25 cellular contexts compared by ENCODE assay signal in the genomic region with DNA sequence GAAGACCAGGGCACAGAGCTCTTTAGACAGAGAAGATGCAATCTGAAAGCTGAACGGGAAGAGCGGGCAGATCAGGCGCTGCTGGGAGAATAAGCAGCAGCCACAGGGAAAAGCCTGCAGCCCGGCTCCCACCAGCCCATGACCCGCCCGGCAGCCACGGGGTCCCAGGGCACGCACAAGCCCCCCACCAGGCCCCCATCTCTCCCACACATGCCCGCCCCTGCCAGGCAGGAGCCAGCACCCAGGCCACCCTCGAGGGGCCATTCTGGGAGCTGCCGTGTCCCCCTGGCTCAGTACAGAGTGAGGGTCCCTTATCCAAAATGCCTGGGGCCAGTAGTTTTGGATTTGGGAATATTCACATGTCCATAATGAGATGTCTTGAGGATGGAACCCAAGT. TPM values are rescaled to one million over a fixed set of nuclear protein-coding genes. Genes with fewer than 3 reads are reported as not detected.
DNase-seq lines count a peak whose midpoint lies in the region; ATAC-seq, FAIRE-seq and TF ChIP-seq lines count a peak whose summit lies in the region.
"Had no signal": no experiment of that assay in that cellular context is flagged by ENCODE, and none has a peak within 500 bp of the region (broad histone marks: within the 10 kb centered on the region; RNA-seq: fewer than 3 reads in every experiment).

No MANE protein-coding gene starts in this region.

- POLR2A ChIA-PET in HepG2 (lab: Yijun Ruan, JAX) = interaction anchor here (0.8 to 2.7 kb wide), 15 partner anchors 8 to 586 kb away, joined by 3 to 65 read pairs (median 4); partner anchors contain the start of genes POFUT2 and SLX9

- peaks cover 5 to 19% (median 10%) of the 10 kb centered on the region in 7 donors for H3K9me3 Mint-ChIP-seq in CD14-positive monocyte
- peaks cover 12% of the 10 kb centered on the region for H3K9me3 Mint-ChIP-seq in chondrocyte (ENCODE audit: low read depth)

- H3K4me1 ChIP-seq in HepG2 (ENCODE audit: insufficient read depth, low read length) = peaks cover 54% of the 10 kb centered on the region
- no peaks in the 10 kb centered on the region for H3K4me1 ChIP-seq in sigmoid colon
- H3K4me1 ChIP-seq: prostate gland had no signal

- in situ Hi-C loops in HepG2 (cut with HindIII; ENCODE audit: extremely low pct_ligation_motif_present, low pct_unique_long_range_greater_than_20kb) = no loop called here

- H3K4me3 ChIP-seq in HepG2 (replicated peaks in 1 of 3; ENCODE audit: insufficient read depth in 1 of 3, low read depth in 2 of 3, low read length in 3 of 3) = no peak overlapping the region
- no peak overlapping the region for H3K4me3 ChIP-seq in sigmoid colon
- H3K4me3 ChIP-seq: coronary artery, MG63, prostate gland, smooth muscle cell, upper lobe of left lung had no signal

- H2AFZ ChIP-seq in HepG2 (ENCODE audit: low read length) = no peak overlapping the region

- H3K79me2 ChIP-seq in HepG2 (ENCODE audit: insufficient read depth, low read length) = peaks cover 4% of the 10 kb centered on the region

- TF ChIP-seq POLR2A in HepG2 (IDR thresholded peaks at IDR 0.05; ENCODE audit: insufficient read depth in 1 of 2, low read depth in 2 of 2, low read length in 2 of 2) (no peak), sigmoid colon (IDR thresholded peaks at IDR 0.05) (no peak)

- H3K9ac ChIP-seq in HepG2 (ENCODE audit: insufficient read depth, low read depth, low read length) = peak overlapping the region; percentile 60

- intact Hi-C loops in CD14-positive monocyte (cut with micrococcal nuclease) (no loop called here), HepG2 (cut with micrococcal nuclease; ENCODE audit: unreplicated experiment) (no loop called here), sigmoid colon (cut with DNase I) (no loop called here)

- H3K27me3 ChIP-seq in HepG2 (ENCODE audit: control insufficient read depth in 1 of 2, insufficient read depth in 2 of 2, low read length in 2 of 2) (no peaks in the 10 kb centered on the region), sigmoid colon (no peaks in the 10 kb centered on the region)
- H3K27me3 ChIP-seq: MG63, upper lobe of left lung had no signal

- no peak for FAIRE-seq in HepG2 (lab: Jason Lieb, UNC)
- FAIRE-seq: TTC549 had no signal

- H3K4me1 Mint-ChIP-seq in CD14-positive monocyte (no peaks in the 10 kb centered on the region), chondrocyte (ENCODE audit: low read depth) (no peaks in the 10 kb centered on the region)
- H3K4me1 Mint-ChIP-seq: activated CD4-positive, alpha-beta T cell treated with anti-CD3 and anti-CD28 coated beads for 36 hours; stimulated activated naive CD8-positive, alpha-beta T cell treated with anti-CD3 and anti-CD28 coated beads, Interleukin-15, amount 100 ng/mL, for 72 hours had no signal

- TF ChIP-seq EP300 in HepG2 (IDR thresholded peaks at IDR 0.05; ENCODE audit: low read depth in 2 of 2, low read length in 2 of 2) (no peak), HepG2 (CRISPR knock-in tag; IDR thresholded peaks at IDR 0.05; ENCODE audit: borderline replicate concordance) (no peak), sigmoid colon (IDR thresholded peaks at IDR 0.05) (no peak)

- H3K4me2 ChIP-seq in HepG2 (ENCODE audit: low read depth, low read length) = peak overlapping the region; percentile 49
- H3K4me2 ChIP-seq: smooth muscle cell had no signal

- no peaks in the 10 kb centered on the region for H4K20me1 ChIP-seq in HepG2 (ENCODE audit: insufficient read depth, low read length)

- no peak for TF ChIP-seq CTCF in CD14-positive monocyte (IDR thresholded peaks at IDR 0.05)
- TF ChIP-seq CTCF in chondrocyte (IDR thresholded peaks at IDR 0.05) = no peak
- TF ChIP-seq CTCF in HepG2 (CRISPR knock-in tag; IDR thresholded peaks at IDR 0.05) = no peak
- no peak for TF ChIP-seq CTCF in sigmoid colon (IDR thresholded peaks at IDR 0.05)

- ATAC-seq in HepG2 = no peak
- ATAC-seq: activated CD4-positive, alpha-beta T cell treated with anti-CD3 and anti-CD28 coated beads for 36 hours; HCT116; stimulated activated naive CD8-positive, alpha-beta T cell treated with anti-CD3 and anti-CD28 coated beads, Interleukin-15, amount 100 ng/mL, for 72 hours had no signal

- H3K36me3 ChIP-seq in HepG2 (replicated peaks in 1 of 2; ENCODE audit: control insufficient read depth in 1 of 2, insufficient read depth in 2 of 2, low read length in 2 of 2) (peaks cover 12 to 36% of the 10 kb centered on the region in 2 experiments), sigmoid colon (peaks cover 0 to 8% (median 0%) of the 10 kb centered on the region in 4 donors)
- H3K36me3 ChIP-seq: prostate gland had no signal

- H3K36me3 Mint-ChIP-seq in CD14-positive monocyte = peaks cover 59 to 60% of the 10 kb centered on the region in 2 donors
- peaks cover 5% of the 10 kb centered on the region for H3K36me3 Mint-ChIP-seq in chondrocyte (ENCODE audit: low read depth)

- no TSS peak for BruUV-seq in HepG2 (replicated peaks; lab: Mats Ljungman, UMichigan)

- no peak for TF ChIP-seq RAD21 in HepG2 (CRISPR knock-in tag; IDR thresholded peaks at IDR 0.05)

- H3K27ac Mint-ChIP-seq in CD14-positive monocyte = peak overlapping the region in 1 of 7 donors; percentile 28
- H3K27ac Mint-ChIP-seq in chondrocyte (ENCODE audit: unreplicated experiment) = no peak overlapping the region
- H3K27ac Mint-ChIP-seq: activated CD4-positive, alpha-beta T cell treated with anti-CD3 and anti-CD28 coated beads for 36 hours; activated T-helper 2 cell treated with anti-CD3 and anti-CD28 coated beads, Interferon-gamma antibody, Interleukin-2, Interleukin-4, amounts not matched to agents 10 μg/mL and 5 μg/mL and 100 μg/mL, durations not matched to agents 14 hours and 24 hours and 36 hours; stimulated activated naive CD8-positive, alpha-beta T cell treated with anti-CD3 and anti-CD28 coated beads, Interleukin-15, amount 100 ng/mL, for 72 hours had no signal

- H3K9me3 ChIP-seq in HepG2 (ENCODE audit: low read length) (peaks cover 9% of the 10 kb centered on the region), sigmoid colon (peaks cover 0 to 7% (median 2%) of the 10 kb centered on the region in 4 donors)
- H3K9me3 ChIP-seq: prostate gland had no signal

- H3K4me3 Mint-ChIP-seq in CD14-positive monocyte (no peak overlapping the region), chondrocyte (ENCODE audit: unreplicated experiment) (no peak overlapping the region)
- H3K4me3 Mint-ChIP-seq: activated CD4-positive, alpha-beta T cell treated with anti-CD3 and anti-CD28 coated beads for 36 hours; mesothelial cell of epicardium; stimulated activated naive CD8-positive, alpha-beta T cell treated with anti-CD3 and anti-CD28 coated beads, Interleukin-15, amount 100 ng/mL, for 72 hours had no signal

- DNase-seq in CD14-positive monocyte (ENCODE audit: low spot score) (peak; percentile 26), chondrocyte (ENCODE audit: low spot score) (peak; percentile 71), HepG2 (ENCODE audit: low spot score) (no peak), sigmoid colon (peak; percentile 41), mucosa of gallbladder (ENCODE audit: low spot score) (no peak), anterior cingulate cortex (lab: John Stamatoyannopoulos, UW) (no peak), NCI-H2196 (lab: John Stamatoyannopoulos, UW; ENCODE audit: unreplicated experiment) (no peak)
- DNase-seq: DMS 273 treated with DMSO at 0.1 percent for 48 hours; kidney glomerular epithelial cell; MG63; NCI-H1417; NCI-H2081 treated with DMSO at 0.1 percent for 48 hours; NCI-H446 treated with DMSO at 0.1 percent for 48 hours; SHP77 treated with DMSO at 0.1 percent for 48 hours; stimulated activated CD4-positive, alpha-beta T cell treated with anti-CD3 and anti-CD28 coated beads, Interleukin-4, amount 100 ng/mL, for 4 hours; stimulated activated naive CD8-positive, alpha-beta T cell treated with anti-CD3 and anti-CD28 coated beads, Interleukin-15, amount 100 ng/mL, for 72 hours had no signal

- CTCF ChIA-PET in HepG2 (lab: Yijun Ruan, JAX; ENCODE audit: low intra/inter-chr PET ratio, low total read pairs) = no interaction called here

- no peaks in the 10 kb centered on the region for H3K27me3 Mint-ChIP-seq in CD14-positive monocyte (ENCODE audit: low read depth in 3 of 3)
- no peaks in the 10 kb centered on the region for H3K27me3 Mint-ChIP-seq in chondrocyte (ENCODE audit: low read depth)
- H3K27me3 Mint-ChIP-seq: activated CD4-positive, alpha-beta T cell treated with anti-CD3 and anti-CD28 coated beads for 36 hours; stimulated activated naive CD8-positive, alpha-beta T cell treated with anti-CD3 and anti-CD28 coated beads, Interleukin-15, amount 100 ng/mL, for 72 hours had no signal

- 93% methylated on average over 11 of the region's 11 CpGs for WGBS in HepG2 (ENCODE audit: low lambda C conversion rate)
- 95 to 96% methylated on average over 11 of the region's 11 CpGs for WGBS in sigmoid colon, 2 donors

- H3K27ac ChIP-seq in HepG2 (ENCODE audit: extremely low read length, insufficient read depth, low read length) (peak overlapping the region; percentile 86), sigmoid colon (no peak overlapping the region)
- H3K27ac ChIP-seq: coronary artery had no signal

RNA-seq across cellular contexts. Expression of gene SLC19A1, which starts 16.3 kb away (rescaled TPM):
- polyA plus RNA-seq in CD14-positive monocyte (10 to 100 TPM; 39.9 to 53.0 TPM), HepG2 (2011; rRNA removed) (23.0 and 31.0 TPM in 2 replicates), sigmoid colon (10 to 100 TPM in 1 of 3 donors, 1 to 10 TPM in 2; 1.8 to 10.7 (median 3.2) TPM)
- total RNA-seq in chondrocyte (6.5 to 12.7 TPM (median 7.8 TPM) in 3 replicates), HepG2 (2016; rRNA removed; fragmentation: Illumina TruSeq; extraction: Trizol) (12.6 and 21.8 TPM in 2 replicates), sigmoid colon (1 to 10 TPM; 2.1 to 6.4 (median 2.5) TPM), mucosa of gallbladder (7.0 TPM)
- 4.8 and 5.6 TPM in 2 replicates for total RNA-seq in HepG2 (2016; cell fraction: cytosol; rRNA removed; fragmentation: Illumina TruSeq; extraction: Trizol; ENCODE audit: low read depth)
- 11.0 and 23.6 TPM in 2 replicates for total RNA-seq in HepG2 (2016; cell fraction: insoluble cytoplasmic fraction; rRNA removed; fragmentation: Illumina TruSeq; extraction: Trizol)
- total RNA-seq in HepG2 (2016; cell fraction: membrane; rRNA removed; fragmentation: Illumina TruSeq; extraction: Trizol) = 10.8 TPM in 2 replicates
- total RNA-seq in HepG2 (2016; cell fraction: nucleus; rRNA removed; fragmentation: Illumina TruSeq; extraction: Trizol) = 21.2 and 27.4 TPM in 2 replicates
- polyA plus RNA-seq in HepG2 (2011; cell fraction: cytosol; rRNA removed) = 14.5 and 24.7 TPM in 2 replicates
- polyA plus RNA-seq in HepG2 (2011; cell fraction: nucleus; rRNA removed) = 49.0 and 62.1 TPM in 2 replicates
- polyA plus RNA-seq in HepG2 (2012) = 18.0 and 36.8 TPM in 2 replicates
- polyA plus RNA-seq in HepG2 (2016; cell fraction: cytosol; fragmentation: Illumina TruSeq; extraction: Trizol; ENCODE audit: low read depth) = 3.7 and 4.0 TPM in 2 replicates
- polyA plus RNA-seq in HepG2 (2016; cell fraction: insoluble cytoplasmic fraction; fragmentation: Illumina TruSeq; extraction: Trizol; ENCODE audit: low read depth) = 11.1 and 13.0 TPM in 2 replicates
- polyA plus RNA-seq in HepG2 (2016; cell fraction: membrane; fragmentation: Illumina TruSeq; extraction: Trizol; ENCODE audit: low read depth) = 6.4 and 7.2 TPM in 2 replicates
- 44.5 and 46.0 TPM in 2 replicates for polyA plus RNA-seq in HepG2 (2016; cell fraction: nucleus; fragmentation: Illumina TruSeq; extraction: Trizol; ENCODE audit: insufficient read depth, low read depth)
- polyA minus RNA-seq in HepG2 (2011; rRNA and poly(A)+ RNA removed; ENCODE audit: low replicate concordance) = 42.0 and 128 TPM in 2 replicates
- polyA minus RNA-seq in HepG2 (2011; cell fraction: cytosol; rRNA and poly(A)+ RNA removed) = 32.2 and 34.4 TPM in 2 replicates
- polyA minus RNA-seq in HepG2 (2011; cell fraction: nucleus; rRNA and poly(A)+ RNA removed) = 12.2 and 14.7 TPM in 2 replicates

Comparison
In these comparisons a context has a peak if more than half of its experiments do, and no peak if none do; other contexts are left out.
1. DNase-seq: peak in CD14-positive monocyte (single experiment), chondrocyte (single experiment) and sigmoid colon (single experiment); none in HepG2 (single experiment), mucosa of gallbladder (single experiment), anterior cingulate cortex (0 of 58) and NCI-H2196 (single experiment).